Comparison of ENCODE assay signal across 1 cellular context in the genomic region with DNA sequence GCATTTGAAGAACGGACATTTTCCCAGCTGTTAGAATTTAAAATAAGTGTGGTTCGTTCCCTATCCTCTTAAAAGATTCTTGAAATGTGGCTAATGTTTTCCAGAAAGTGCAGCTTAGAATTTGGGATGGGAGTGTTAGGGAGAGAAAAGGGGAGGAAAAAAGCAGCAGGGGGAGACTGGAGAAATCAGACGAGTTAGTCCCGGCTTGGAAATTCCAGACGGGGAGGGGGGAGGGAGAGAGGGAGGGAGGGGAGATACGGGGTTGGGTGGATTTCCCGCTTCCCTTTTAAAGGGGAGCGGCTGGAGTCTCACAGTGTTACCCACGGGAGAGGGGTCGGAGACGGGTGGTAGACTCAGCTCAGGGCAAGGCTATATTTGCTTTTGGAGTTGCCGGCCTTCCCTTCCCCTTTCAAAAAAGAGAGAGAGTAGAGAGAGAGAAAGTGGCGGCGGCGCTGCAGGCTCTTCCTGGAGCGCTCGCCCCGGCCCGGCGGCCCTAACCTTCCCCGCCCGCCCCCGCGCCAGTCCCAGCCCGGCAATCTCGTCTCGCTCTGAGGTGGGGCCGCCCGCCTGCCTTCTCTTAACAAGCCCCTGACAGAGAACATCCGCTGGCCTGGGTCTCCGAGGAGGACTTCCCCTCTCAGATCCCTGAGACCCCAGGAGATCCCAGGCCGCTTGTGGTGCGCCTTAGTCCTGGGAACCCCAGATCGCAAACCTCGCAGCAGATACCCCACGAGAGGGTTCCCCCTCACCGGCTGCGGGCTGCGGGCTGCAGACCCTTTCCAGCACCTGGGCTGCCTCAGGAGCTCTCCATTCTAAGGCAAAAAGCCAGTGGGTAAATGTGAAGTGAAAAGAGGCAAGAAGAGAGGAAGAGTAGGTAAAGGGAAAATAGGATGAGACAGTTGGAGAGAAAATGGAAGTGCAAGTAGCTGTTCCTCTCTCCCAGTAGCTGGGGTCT.
TF ChIP-seq lines count a peak whose summit lies in the region.

No MANE protein-coding gene starts in this region.

TF ChIP-seq in HepG2, 621 proteins besides CTCF, POLR2A, EP300 and RAD21 (continued from another document and continues in another):
- peak; percentile 60; the same call in 1 of the 2 replicates for TF ChIP-seq ZNF704 (CRISPR knock-in tag; IDR thresholded peaks at IDR 0.05; ENCODE audit: borderline replicate concordance)
- TF ChIP-seq ATF7-NPFF (CRISPR knock-in tag; IDR thresholded peaks at IDR 0.05; ENCODE audit: low read depth) = no peak
- TF ChIP-seq EZH2 (conservative IDR thresholded peaks at IDR 0.05; ENCODE audit: low read depth, low read length) = no peak
- TF ChIP-seq ZNF747 (CRISPR knock-in tag; IDR thresholded peaks at IDR 0.05; ENCODE audit: borderline replicate concordance) = no peak
- TF ChIP-seq RNF2 (conservative IDR thresholded peaks at IDR 0.05; ENCODE audit: low read depth) = no peak
- 0 out of 2 replicates have a peak, but pooled peaks have one; percentile 38 for TF ChIP-seq MEF2D (CRISPR knock-in tag; IDR thresholded peaks at IDR 0.05)
- TF ChIP-seq, protein P1, sequence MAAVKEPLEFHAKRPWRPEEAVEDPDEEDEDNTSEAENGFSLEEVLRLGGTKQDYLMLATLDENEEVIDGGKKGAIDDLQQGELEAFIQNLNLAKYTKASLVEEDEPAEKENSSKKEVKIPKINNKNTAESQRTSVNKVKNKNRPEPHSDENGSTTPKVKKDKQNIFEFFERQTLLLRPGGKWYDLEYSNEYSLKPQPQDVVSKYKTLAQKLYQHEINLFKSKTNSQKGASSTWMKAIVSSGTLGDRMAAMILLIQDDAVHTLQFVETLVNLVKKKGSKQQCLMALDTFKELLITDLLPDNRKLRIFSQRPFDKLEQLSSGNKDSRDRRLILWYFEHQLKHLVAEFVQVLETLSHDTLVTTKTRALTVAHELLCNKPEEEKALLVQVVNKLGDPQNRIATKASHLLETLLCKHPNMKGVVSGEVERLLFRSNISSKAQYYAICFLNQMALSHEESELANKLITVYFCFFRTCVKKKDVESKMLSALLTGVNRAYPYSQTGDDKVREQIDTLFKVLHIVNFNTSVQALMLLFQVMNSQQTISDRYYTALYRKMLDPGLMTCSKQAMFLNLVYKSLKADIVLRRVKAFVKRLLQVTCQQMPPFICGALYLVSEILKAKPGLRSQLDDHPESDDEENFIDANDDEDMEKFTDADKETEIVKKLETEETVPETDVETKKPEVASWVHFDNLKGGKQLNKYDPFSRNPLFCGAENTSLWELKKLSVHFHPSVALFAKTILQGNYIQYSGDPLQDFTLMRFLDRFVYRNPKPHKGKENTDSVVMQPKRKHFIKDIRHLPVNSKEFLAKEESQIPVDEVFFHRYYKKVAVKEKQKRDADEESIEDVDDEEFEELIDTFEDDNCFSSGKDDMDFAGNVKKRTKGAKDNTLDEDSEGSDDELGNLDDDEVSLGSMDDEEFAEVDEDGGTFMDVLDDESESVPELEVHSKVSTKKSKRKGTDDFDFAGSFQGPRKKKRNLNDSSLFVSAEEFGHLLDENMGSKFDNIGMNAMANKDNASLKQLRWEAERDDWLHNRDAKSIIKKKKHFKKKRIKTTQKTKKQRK (IDR thresholded peaks at IDR 0.05; ENCODE audit: low read length) = no peak
- TF ChIP-seq FOXK2 (IDR thresholded peaks at IDR 0.05) = no peak
- TF ChIP-seq REXO4 (CRISPR knock-in tag; IDR thresholded peaks at IDR 0.05; ENCODE audit: borderline replicate concordance) = no peak
- no peak for TF ChIP-seq KDM6A (CRISPR knock-in tag; IDR thresholded peaks at IDR 0.05; ENCODE audit: low read depth)
- TF ChIP-seq HDAC1 (CRISPR knock-in tag; IDR thresholded peaks at IDR 0.05) = no peak
- TF ChIP-seq SAP130 (CRISPR knock-in tag; IDR thresholded peaks at IDR 0.05; ENCODE audit: low read depth) = peak; percentile 75
- no peak for TF ChIP-seq U2AF1 (optimal IDR thresholded peaks at IDR 0.05; ENCODE audit: low read depth, low read length)
- TF ChIP-seq PLRG1 (conservative IDR thresholded peaks at IDR 0.05) = no peak
- no peak for TF ChIP-seq HNF4A (CRISPR knock-in tag; IDR thresholded peaks at IDR 0.05)
- no peak for TF ChIP-seq MTERF4 (CRISPR knock-in tag; IDR thresholded peaks at IDR 0.05)
- TF ChIP-seq E2F1 (CRISPR knock-in tag; IDR thresholded peaks at IDR 0.05) = no peak
- TF ChIP-seq ESRRA (CRISPR knock-in tag; IDR thresholded peaks at IDR 0.05; ENCODE audit: low read depth) = no peak
- TF ChIP-seq, protein P2, sequence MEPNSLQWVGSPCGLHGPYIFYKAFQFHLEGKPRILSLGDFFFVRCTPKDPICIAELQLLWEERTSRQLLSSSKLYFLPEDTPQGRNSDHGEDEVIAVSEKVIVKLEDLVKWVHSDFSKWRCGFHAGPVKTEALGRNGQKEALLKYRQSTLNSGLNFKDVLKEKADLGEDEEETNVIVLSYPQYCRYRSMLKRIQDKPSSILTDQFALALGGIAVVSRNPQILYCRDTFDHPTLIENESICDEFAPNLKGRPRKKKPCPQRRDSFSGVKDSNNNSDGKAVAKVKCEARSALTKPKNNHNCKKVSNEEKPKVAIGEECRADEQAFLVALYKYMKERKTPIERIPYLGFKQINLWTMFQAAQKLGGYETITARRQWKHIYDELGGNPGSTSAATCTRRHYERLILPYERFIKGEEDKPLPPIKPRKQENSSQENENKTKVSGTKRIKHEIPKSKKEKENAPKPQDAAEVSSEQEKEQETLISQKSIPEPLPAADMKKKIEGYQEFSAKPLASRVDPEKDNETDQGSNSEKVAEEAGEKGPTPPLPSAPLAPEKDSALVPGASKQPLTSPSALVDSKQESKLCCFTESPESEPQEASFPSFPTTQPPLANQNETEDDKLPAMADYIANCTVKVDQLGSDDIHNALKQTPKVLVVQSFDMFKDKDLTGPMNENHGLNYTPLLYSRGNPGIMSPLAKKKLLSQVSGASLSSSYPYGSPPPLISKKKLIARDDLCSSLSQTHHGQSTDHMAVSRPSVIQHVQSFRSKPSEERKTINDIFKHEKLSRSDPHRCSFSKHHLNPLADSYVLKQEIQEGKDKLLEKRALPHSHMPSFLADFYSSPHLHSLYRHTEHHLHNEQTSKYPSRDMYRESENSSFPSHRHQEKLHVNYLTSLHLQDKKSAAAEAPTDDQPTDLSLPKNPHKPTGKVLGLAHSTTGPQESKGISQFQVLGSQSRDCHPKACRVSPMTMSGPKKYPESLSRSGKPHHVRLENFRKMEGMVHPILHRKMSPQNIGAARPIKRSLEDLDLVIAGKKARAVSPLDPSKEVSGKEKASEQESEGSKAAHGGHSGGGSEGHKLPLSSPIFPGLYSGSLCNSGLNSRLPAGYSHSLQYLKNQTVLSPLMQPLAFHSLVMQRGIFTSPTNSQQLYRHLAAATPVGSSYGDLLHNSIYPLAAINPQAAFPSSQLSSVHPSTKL (CRISPR knock-in tag; IDR thresholded peaks at IDR 0.05) = peak; percentile 36; the same call in 1 of the 2 replicates
- 0 out of 2 replicates have a peak, but pooled peaks have one; percentile 19 for TF ChIP-seq BORCS8-MEF2B (CRISPR knock-in tag; IDR thresholded peaks at IDR 0.05)
- TF ChIP-seq, protein P3, sequence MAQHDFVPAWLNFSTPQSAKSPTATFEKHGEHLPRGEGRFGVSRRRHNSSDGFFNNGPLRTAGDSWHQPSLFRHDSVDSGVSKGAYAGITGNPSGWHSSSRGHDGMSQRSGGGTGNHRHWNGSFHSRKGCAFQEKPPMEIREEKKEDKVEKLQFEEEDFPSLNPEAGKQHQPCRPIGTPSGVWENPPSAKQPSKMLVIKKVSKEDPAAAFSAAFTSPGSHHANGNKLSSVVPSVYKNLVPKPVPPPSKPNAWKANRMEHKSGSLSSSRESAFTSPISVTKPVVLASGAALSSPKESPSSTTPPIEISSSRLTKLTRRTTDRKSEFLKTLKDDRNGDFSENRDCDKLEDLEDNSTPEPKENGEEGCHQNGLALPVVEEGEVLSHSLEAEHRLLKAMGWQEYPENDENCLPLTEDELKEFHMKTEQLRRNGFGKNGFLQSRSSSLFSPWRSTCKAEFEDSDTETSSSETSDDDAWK (CRISPR knock-in tag; IDR thresholded peaks at IDR 0.05) = no peak
- peak; percentile 69 for TF ChIP-seq SKI (IDR thresholded peaks at IDR 0.05; ENCODE audit: partially characterized antibody)
- TF ChIP-seq MTA3 (CRISPR knock-in tag; IDR thresholded peaks at IDR 0.05) = 0 out of 2 replicates have a peak, but pooled peaks have one; percentile 14
- TF ChIP-seq ZMAT5 (CRISPR knock-in tag; IDR thresholded peaks at IDR 0.05; ENCODE audit: borderline replicate concordance, low read depth) = no peak
- peak; percentile 62; the same call in 1 of the 2 replicates for TF ChIP-seq MAZ (IDR thresholded peaks at IDR 0.05; ENCODE audit: borderline replicate concordance, low read depth, low read length)
- no peak for TF ChIP-seq MAZ (CRISPR knock-in tag; IDR thresholded peaks at IDR 0.05; ENCODE audit: low read depth)
- no peak for TF ChIP-seq MIER2 (CRISPR knock-in tag; IDR thresholded peaks at IDR 0.05)
- TF ChIP-seq, protein P4, sequence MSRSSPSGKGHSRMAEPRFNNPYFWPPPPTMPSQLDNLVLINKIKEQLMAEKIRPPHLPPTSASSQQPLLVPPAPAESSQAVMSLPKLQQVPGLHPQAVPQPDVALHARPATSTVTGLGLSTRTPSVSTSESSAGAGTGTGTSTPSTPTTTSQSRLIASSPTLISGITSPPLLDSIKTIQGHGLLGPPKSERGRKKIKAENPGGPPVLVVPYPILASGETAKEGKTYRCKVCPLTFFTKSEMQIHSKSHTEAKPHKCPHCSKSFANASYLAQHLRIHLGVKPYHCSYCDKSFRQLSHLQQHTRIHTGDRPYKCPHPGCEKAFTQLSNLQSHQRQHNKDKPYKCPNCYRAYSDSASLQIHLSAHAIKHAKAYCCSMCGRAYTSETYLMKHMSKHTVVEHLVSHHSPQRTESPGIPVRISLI (CRISPR knock-in tag; IDR thresholded peaks at IDR 0.05; ENCODE audit: borderline replicate concordance) = peak; percentile 25; the same call in 1 of the 2 replicates
- no peak for TF ChIP-seq CCAR2 (optimal IDR thresholded peaks at IDR 0.05; ENCODE audit: low read depth, low read length)
- no peak for TF ChIP-seq PHF21A (CRISPR knock-in tag; IDR thresholded peaks at IDR 0.05)
- TF ChIP-seq ZNF7 (CRISPR knock-in tag; IDR thresholded peaks at IDR 0.05) = no peak
- TF ChIP-seq ZNF337 (CRISPR knock-in tag; IDR thresholded peaks at IDR 0.05; ENCODE audit: borderline replicate concordance, low read depth) = no peak
- no peak for TF ChIP-seq ATF3 (CRISPR knock-in tag; IDR thresholded peaks at IDR 0.05)
- TF ChIP-seq THAP7 (CRISPR knock-in tag; IDR thresholded peaks at IDR 0.05) = peak; percentile 71; the same call in 1 of the 2 replicates
- TF ChIP-seq, protein P5, sequence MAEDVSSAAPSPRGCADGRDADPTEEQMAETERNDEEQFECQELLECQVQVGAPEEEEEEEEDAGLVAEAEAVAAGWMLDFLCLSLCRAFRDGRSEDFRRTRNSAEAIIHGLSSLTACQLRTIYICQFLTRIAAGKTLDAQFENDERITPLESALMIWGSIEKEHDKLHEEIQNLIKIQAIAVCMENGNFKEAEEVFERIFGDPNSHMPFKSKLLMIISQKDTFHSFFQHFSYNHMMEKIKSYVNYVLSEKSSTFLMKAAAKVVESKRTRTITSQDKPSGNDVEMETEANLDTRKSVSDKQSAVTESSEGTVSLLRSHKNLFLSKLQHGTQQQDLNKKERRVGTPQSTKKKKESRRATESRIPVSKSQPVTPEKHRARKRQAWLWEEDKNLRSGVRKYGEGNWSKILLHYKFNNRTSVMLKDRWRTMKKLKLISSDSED (CRISPR knock-in tag; IDR thresholded peaks at IDR 0.05) = no peak
- peak; percentile 40; the same call in 1 of the 2 replicates for TF ChIP-seq ZMYM3 (CRISPR knock-in tag; IDR thresholded peaks at IDR 0.05)
- peak; percentile 53 for TF ChIP-seq ZFP91 (CRISPR knock-in tag; IDR thresholded peaks at IDR 0.05; ENCODE audit: borderline replicate concordance)
- no peak for TF ChIP-seq RBM22 (optimal IDR thresholded peaks at IDR 0.05; ENCODE audit: low read length)
